ENCODE assay signal across 2 cellular contexts in the genomic region with DNA sequence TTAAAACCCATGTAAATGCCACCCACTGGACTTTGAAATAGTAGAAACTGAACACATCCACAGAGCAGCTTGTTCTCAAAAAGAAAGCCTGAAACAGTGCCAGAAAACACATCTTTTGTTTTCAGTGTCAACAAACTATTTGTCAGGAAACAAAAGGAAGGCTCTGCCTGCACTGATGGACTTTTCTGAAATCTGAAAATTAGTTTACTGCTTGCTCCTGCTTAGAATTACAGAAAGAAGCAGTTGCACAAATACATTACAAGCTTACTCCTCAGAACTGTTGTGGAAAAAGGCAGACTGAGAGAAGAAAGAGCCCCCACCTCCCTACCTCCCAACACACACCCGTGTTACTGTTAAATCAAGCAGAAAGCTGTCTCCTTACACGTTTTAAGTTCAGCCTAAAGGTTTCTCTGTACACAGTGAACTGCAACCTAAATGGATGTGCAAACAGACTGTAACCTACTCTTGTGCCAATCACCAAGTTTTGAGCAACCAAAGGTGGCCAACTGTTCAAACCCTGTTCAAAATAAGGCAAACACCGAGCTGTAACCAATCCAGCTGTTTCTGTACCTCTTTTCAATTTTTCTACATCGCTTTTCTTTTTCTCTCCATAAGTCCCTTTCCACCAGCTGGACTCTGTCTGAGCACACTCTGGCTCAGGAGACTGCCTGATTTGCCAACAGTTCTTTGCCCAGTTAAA.
TF ChIP-seq lines count a peak whose summit lies in the region.

No MANE protein-coding gene starts in this region.

TF ChIP-seq in IMR-90, 13 proteins besides CTCF, POLR2A, EP300 and RAD21:
- TF ChIP-seq CEBPB (IDR thresholded peaks at IDR 0.05; ENCODE audit: low read depth, low read length) (no peak), MXI1 (IDR thresholded peaks at IDR 0.05; ENCODE audit: borderline replicate concordance, low read depth, low read length) (no peak), CHD1 (IDR thresholded peaks at IDR 0.05; ENCODE audit: low read depth, low read length) (no peak), BHLHE40 (IDR thresholded peaks at IDR 0.05; ENCODE audit: low read depth, low read length) (no peak), FOS (IDR thresholded peaks at IDR 0.05; ENCODE audit: low read depth, low read length) (no peak), MAZ (IDR thresholded peaks at IDR 0.05; ENCODE audit: borderline replicate concordance, low read depth, low read length) (no peak), MAFK (IDR thresholded peaks at IDR 0.05; ENCODE audit: low read depth, low read length) (no peak), RFX5 (IDR thresholded peaks at IDR 0.05; ENCODE audit: low read depth, low read length) (no peak), SMC3 (IDR thresholded peaks at IDR 0.05; ENCODE audit: low read depth, low read length) (no peak)
- TF ChIP-seq, protein P1, sequence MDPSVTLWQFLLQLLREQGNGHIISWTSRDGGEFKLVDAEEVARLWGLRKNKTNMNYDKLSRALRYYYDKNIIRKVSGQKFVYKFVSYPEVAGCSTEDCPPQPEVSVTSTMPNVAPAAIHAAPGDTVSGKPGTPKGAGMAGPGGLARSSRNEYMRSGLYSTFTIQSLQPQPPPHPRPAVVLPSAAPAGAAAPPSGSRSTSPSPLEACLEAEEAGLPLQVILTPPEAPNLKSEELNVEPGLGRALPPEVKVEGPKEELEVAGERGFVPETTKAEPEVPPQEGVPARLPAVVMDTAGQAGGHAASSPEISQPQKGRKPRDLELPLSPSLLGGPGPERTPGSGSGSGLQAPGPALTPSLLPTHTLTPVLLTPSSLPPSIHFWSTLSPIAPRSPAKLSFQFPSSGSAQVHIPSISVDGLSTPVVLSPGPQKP (IDR thresholded peaks at IDR 0.05; ENCODE audit: borderline replicate concordance, low read depth, low read length) = no peak

TF ChIP-seq in H1, 55 proteins besides CTCF, POLR2A, EP300 and RAD21:
- TF ChIP-seq HDAC6 (IDR thresholded peaks at IDR 0.05; ENCODE audit: low read depth, low read length) = no peak
